ENCODE assay signal across 22 cellular contexts in the genomic region with DNA sequence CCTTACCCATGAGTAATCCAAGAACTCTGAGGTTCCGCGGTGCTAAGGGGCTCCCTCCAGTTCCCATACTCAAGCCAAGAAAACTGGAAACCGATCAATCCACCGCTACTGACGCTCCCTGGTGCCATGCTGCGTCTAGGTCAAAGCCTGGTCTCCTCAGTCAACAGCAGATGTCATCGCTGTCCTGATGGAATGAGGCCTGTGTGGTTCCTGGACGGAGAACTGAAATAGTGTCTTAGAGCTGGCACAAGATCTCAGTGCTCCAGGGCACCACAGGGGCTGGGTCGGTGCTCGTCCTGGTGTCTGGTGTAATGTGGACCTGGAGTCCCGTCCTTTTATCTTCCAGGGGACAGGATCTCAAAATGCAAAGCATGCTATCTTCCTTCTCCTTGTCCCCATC.
A peak's percentile ranks its signal among the peaks of the same experiment; 100 is the strongest.
DNase-seq lines count a peak whose midpoint lies in the region; ATAC-seq and TF ChIP-seq lines count a peak whose summit lies in the region.
"Had no signal": no experiment of that assay in that cellular context is flagged by ENCODE, and none has a peak within 500 bp of the region (broad histone marks: within the 10 kb centered on the region; RNA-seq: fewer than 3 reads in every experiment).

No MANE protein-coding gene starts in this region.

- no peak for TF ChIP-seq RAD21 in IMR-90 (IDR thresholded peaks at IDR 0.05; ENCODE audit: low read length)

- H3K14ac ChIP-seq in IMR-90 (replicated peaks; ENCODE audit: low read depth, low read length), result no peak overlapping the region

- H3K56ac ChIP-seq in IMR-90 (ENCODE audit: extremely low read depth, insufficient read depth, low read length), result no peak overlapping the region

- no peaks in the 10 kb centered on the region for H3K36me3 ChIP-seq in IMR-90 (ENCODE audit: control insufficient read depth, insufficient read depth, low read length)
- H3K36me3 ChIP-seq in parathyroid adenoma (ENCODE audit: control insufficient read depth, insufficient read depth, low read length), result no peaks in the 10 kb centered on the region

- no peaks in the 10 kb centered on the region for H3K9me3 ChIP-seq in IMR-90 (ENCODE audit: control insufficient read depth, insufficient read depth, low read length)
- H3K9me3 ChIP-seq in parathyroid adenoma (ENCODE audit: control insufficient read depth, low read length), result no peaks in the 10 kb centered on the region
- H3K9me3 ChIP-seq: Caco-2 had no signal

- intact Hi-C loops in IMR-90 (cut with micrococcal nuclease), result loop anchor here (10.0 kb wide), 4 partner anchors 179 to 431 kb away; no protein-coding TSS in a partner anchor

- H2BK120ac ChIP-seq in IMR-90 (ENCODE audit: low read depth, low read length), result peak overlapping the region; percentile 51

- CTCF ChIA-PET in IMR-90 (lab: Yijun Ruan, JAX), result no interaction called here

- H3K4me1 ChIP-seq in IMR-90 (ENCODE audit: control insufficient read depth, insufficient read depth, low read length), result peaks cover 23% of the 10 kb centered on the region
- peaks cover 4% of the 10 kb centered on the region for H3K4me1 ChIP-seq in parathyroid adenoma
- H3K4me1 ChIP-seq: Caco-2 had no signal

- H4K91ac ChIP-seq in IMR-90 (ENCODE audit: insufficient read depth, low read depth, low read length), result peak overlapping the region; percentile 80

- no peak overlapping the region for H2AFZ ChIP-seq in IMR-90 (replicated peaks; ENCODE audit: low read length, poor library complexity)
- peak overlapping the region; percentile 38 for H2AFZ ChIP-seq in parathyroid adenoma

- peak overlapping the region in 1 of 2 experiments; percentile 43; a peak in 2 of 4 replicates for H4K8ac ChIP-seq in IMR-90 (ENCODE audit: low read depth in 2 of 2, low read length in 2 of 2)

- H3K9me3 Mint-ChIP-seq in activated T-cell treated with anti-CD3 and anti-CD28 coated beads, Interleukin-2, amount 50 U/mL, for 24 hours, result peaks cover 9% of the 10 kb centered on the region
- no peaks in the 10 kb centered on the region for H3K9me3 Mint-ChIP-seq in activated T-cell treated with anti-CD3 and anti-CD28 coated beads, Interleukin-2, amount 50 U/mL, for 4 hours
- no peaks in the 10 kb centered on the region for H3K9me3 Mint-ChIP-seq in central memory CD8-positive, alpha-beta T cell
- H3K9me3 Mint-ChIP-seq: nephron had no signal

- H3K27me3 Mint-ChIP-seq in activated T-cell treated with anti-CD3 and anti-CD28 coated beads, Interleukin-2, amount 50 U/mL, for 24 hours, result peaks cover under 1% of the 10 kb centered on the region
- H3K27me3 Mint-ChIP-seq in activated T-cell treated with anti-CD3 and anti-CD28 coated beads, Interleukin-2, amount 50 U/mL, for 4 hours (ENCODE audit: low read depth), result no peaks in the 10 kb centered on the region
- H3K27me3 Mint-ChIP-seq in central memory CD8-positive, alpha-beta T cell, result no peaks in the 10 kb centered on the region
- H3K27me3 Mint-ChIP-seq: activated CD8-positive, alpha-beta memory T cell treated with anti-CD3 and anti-CD28 coated beads, Interleukin-2, amount 10 ng/mL, durations not matched to agents 7 days and 5 days; B cell had no signal

- no peaks in the 10 kb centered on the region for H4K20me1 ChIP-seq in IMR-90 (ENCODE audit: insufficient read depth, low read length)

- ATAC-seq in activated T-cell treated with anti-CD3 and anti-CD28 coated beads, Interleukin-2, amount 50 U/mL, for 4 hours, result no peak
- ATAC-seq in IMR-90 (ENCODE audit: low read depth) (no peak), GM19452 (IDR thresholded peaks at IDR 0.05; ENCODE audit: unreplicated experiment) (no peak)
- ATAC-seq in central memory CD8-positive, alpha-beta T cell (replicated peaks; ENCODE audit: extremely low read depth, poor library complexity, severe bottlenecking), result no peak
- ATAC-seq: activated CD8-positive, alpha-beta memory T cell treated with anti-CD3 and anti-CD28 coated beads, Interleukin-2, amount 10 ng/mL, durations not matched to agents 7 days and 5 days; SK-N-SH treated with all-trans-retinoic acid at 6 μM for 48 hours; stimulated activated naive CD8-positive, alpha-beta T cell treated with anti-CD3 and anti-CD28 coated beads, Interleukin-15, Interleukin-2, amounts not matched to agents 100 U/mL and 50 U/mL, for 24 hours had no signal

- no peaks in the 10 kb centered on the region for H3K79me2 ChIP-seq in parathyroid adenoma

- peak overlapping the region; percentile 53; the same call in 1 of the 2 replicates for H2BK20ac ChIP-seq in IMR-90 (ENCODE audit: low read depth, low read length)

- no peak overlapping the region for H2AK9ac ChIP-seq in IMR-90 (replicated peaks; ENCODE audit: low read depth, low read length, poor library complexity)

- peak overlapping the region; percentile 62; the same call in 2 of the 3 replicates for H2BK15ac ChIP-seq in IMR-90 (ENCODE audit: low read depth, low read length)

- peak overlapping the region; percentile 13; the same call in 1 of the 2 replicates for H3K18ac ChIP-seq in IMR-90 (ENCODE audit: low read depth, low read length)

- peak overlapping the region; percentile 32 for H3K27ac Mint-ChIP-seq in activated T-cell treated with anti-CD3 and anti-CD28 coated beads, Interleukin-2, amount 50 U/mL, for 24 hours
- peak overlapping the region; percentile 94 for H3K27ac Mint-ChIP-seq in central memory CD8-positive, alpha-beta T cell (ENCODE audit: low read depth)
- H3K27ac Mint-ChIP-seq: nephron had no signal

- POLR2A ChIA-PET in IMR-90 (lab: Charles Lee; ENCODE audit: unreplicated experiment), result no interaction called here

- BruUV-seq in IMR-90 (replicated peaks; lab: Mats Ljungman, UMichigan), result no TSS peak

- H2AK5ac ChIP-seq in IMR-90 (ENCODE audit: low read depth, low read length), result peak overlapping the region; percentile 70

- H3K27ac ChIP-seq in IMR-90 (ENCODE audit: insufficient read depth, low read length), result no peak overlapping the region
- no peak overlapping the region for H3K27ac ChIP-seq in parathyroid adenoma

- 93% methylated on average over 5 of the region's 11 CpGs; no CpG with 5 or more reads in 1 of the 2 experiments for WGBS in IMR-90 (ENCODE audit: extremely low coverage in 2 of 2, insufficient read length in 1 of 2), 2 experiments

- H3K9me1 ChIP-seq in IMR-90 (ENCODE audit: insufficient read depth, low read length), result peaks cover 18% of the 10 kb centered on the region

- H3K9ac ChIP-seq in IMR-90 (ENCODE audit: low read depth, low read length), result no peak overlapping the region
- H3K9ac ChIP-seq in parathyroid adenoma, result no peak overlapping the region

- H3K23ac ChIP-seq in IMR-90 (ENCODE audit: low read depth, low read length), result no peak overlapping the region

- H3K79me1 ChIP-seq in IMR-90 (ENCODE audit: low read depth in 1 of 2, low read length in 2 of 2), result no peaks in the 10 kb centered on the region

- peaks cover 81% of the 10 kb centered on the region for H3K4me1 Mint-ChIP-seq in activated T-cell treated with anti-CD3 and anti-CD28 coated beads, Interleukin-2, amount 50 U/mL, for 24 hours (ENCODE audit: low read depth)
- peaks cover 60% of the 10 kb centered on the region for H3K4me1 Mint-ChIP-seq in activated T-cell treated with anti-CD3 and anti-CD28 coated beads, Interleukin-2, amount 50 U/mL, for 4 hours (ENCODE audit: low read depth)
- H3K4me1 Mint-ChIP-seq in central memory CD8-positive, alpha-beta T cell, result peaks cover 45% of the 10 kb centered on the region

- no peak overlapping the region for H3K4me3 Mint-ChIP-seq in activated T-cell treated with anti-CD3 and anti-CD28 coated beads, Interleukin-2, amount 50 U/mL, for 24 hours
- no peak overlapping the region for H3K4me3 Mint-ChIP-seq in activated T-cell treated with anti-CD3 and anti-CD28 coated beads, Interleukin-2, amount 50 U/mL, for 4 hours
- H3K4me3 Mint-ChIP-seq in central memory CD8-positive, alpha-beta T cell, result no peak overlapping the region
- H3K4me3 Mint-ChIP-seq: activated CD8-positive, alpha-beta memory T cell treated with anti-CD3 and anti-CD28 coated beads, Interleukin-2, amount 10 ng/mL, durations not matched to agents 7 days and 5 days; nephron had no signal

- H3K36me3 Mint-ChIP-seq in activated T-cell treated with anti-CD3 and anti-CD28 coated beads, Interleukin-2, amount 50 U/mL, for 24 hours (ENCODE audit: low read depth), result no peaks in the 10 kb centered on the region
- H3K36me3 Mint-ChIP-seq in activated T-cell treated with anti-CD3 and anti-CD28 coated beads, Interleukin-2, amount 50 U/mL, for 4 hours (ENCODE audit: insufficient read depth), result no peaks in the 10 kb centered on the region
- H3K36me3 Mint-ChIP-seq in central memory CD8-positive, alpha-beta T cell (ENCODE audit: insufficient read depth), result peaks cover 2% of the 10 kb centered on the region

- H3K4me3 ChIP-seq in IMR-90 (ENCODE audit: insufficient read depth, low read depth, low read length), result no peak overlapping the region
- no peak overlapping the region for H3K4me3 ChIP-seq in parathyroid adenoma (ENCODE audit: low read depth, low read length)

- no peak overlapping the region for H4K5ac ChIP-seq in IMR-90 (ENCODE audit: low read depth, low read length)

- DNase-seq in activated T-cell treated with anti-CD3 and anti-CD28 coated beads, Interleukin-2, amount 50 U/mL, for 24 hours, result no peak
- no peak for DNase-seq in activated T-cell treated with anti-CD3 and anti-CD28 coated beads, Interleukin-2, amount 50 U/mL, for 4 hours
- DNase-seq in IMR-90 (no peak), DMS 273 (lab: John Stamatoyannopoulos, UW; ENCODE audit: unreplicated experiment) (no peak), AG08396 (ENCODE audit: low spot score) (no peak)
- no peak for DNase-seq in central memory CD8-positive, alpha-beta T cell (ENCODE audit: low spot score in 2 of 2)
- DNase-seq: activated CD4-positive, alpha-beta T cell treated with anti-CD3 and anti-CD28 coated beads for 48 hours; activated CD8-positive, alpha-beta memory T cell treated with anti-CD3 and anti-CD28 coated beads, Interleukin-2, amount 10 ng/mL, durations not matched to agents 7 days and 5 days; activated gamma-delta T cell treated with Interleukin-2 at 50 U/mL for 16 hours; Caco-2; effector CD4-positive, alpha-beta T cell; erythroblast; NCI-H1436; NCI-H446; NCI-H774; OCI-M1; stimulated activated naive CD8-positive, alpha-beta T cell treated with anti-CD3 and anti-CD28 coated beads, Interleukin-15, Interleukin-2, amounts not matched to agents 100 U/mL and 50 U/mL, for 24 hours had no signal

- no peak for TF ChIP-seq CTCF in IMR-90 (conservative IDR thresholded peaks at IDR 0.05; ENCODE audit: low read depth, low read length)
- TF ChIP-seq CTCF in parathyroid adenoma (IDR thresholded peaks at IDR 0.05), result no peak

- no peak overlapping the region for H2BK5ac ChIP-seq in IMR-90 (ENCODE audit: low read depth, low read length, poor library complexity, severe bottlenecking)

- no peak overlapping the region for H3K4me2 ChIP-seq in IMR-90 (ENCODE audit: low read depth, low read length)
- H3K4me2 ChIP-seq in parathyroid adenoma (ENCODE audit: low read length), result no peak overlapping the region

- in situ Hi-C loops in IMR-90 (cut with MboI; ENCODE audit: low sequenced_read_pairs), result no loop called here

- peak overlapping the region; percentile 65 for H3K4ac ChIP-seq in IMR-90 (ENCODE audit: low read depth, low read length)

- H3K27me3 ChIP-seq in IMR-90 (ENCODE audit: control insufficient read depth, insufficient read depth, low read length) (no peaks in the 10 kb centered on the region; the same call in 1 of the 2 replicates), parathyroid adenoma (ENCODE audit: control insufficient read depth, insufficient read depth, low read length) (no peaks in the 10 kb centered on the region)

- dilution Hi-C loops in IMR-90 (cut with HindIII; ENCODE audit: low sequenced_read_pairs, unreplicated experiment), result no loop called here

- TF ChIP-seq POLR2A in IMR-90 (IDR thresholded peaks at IDR 0.05; ENCODE audit: low read depth, low read length), result no peak
